23 cellular contexts compared by ENCODE assay signal in genomic region chr12:71878208-71878607, GRCh38.
"Had no signal": no experiment of that assay in that cellular context is flagged by ENCODE, and none has a peak within 500 bp of the region (broad histone marks: within the 10 kb centered on the region; RNA-seq: fewer than 3 reads in every experiment).

No MANE protein-coding gene starts in this region.

- DNase-seq: activated CD4-positive, alpha-beta memory T cell treated with anti-CD3 and anti-CD28 coated beads for 36 hours; activated CD4-positive, alpha-beta T cell treated with anti-CD3 and anti-CD28 coated beads, Interleukin-2, amount 10 ng/mL, durations not matched to agents 7 days and 5 days; activated CD4-positive, CD25-positive, alpha-beta regulatory T cell; activated CD8-positive, alpha-beta memory T cell treated with anti-CD3 and anti-CD28 coated beads for 24 hours; activated gamma-delta T cell; activated naive CD4-positive, alpha-beta T cell treated with anti-CD3 and anti-CD28 coated beads, Interleukin-2, amount 50 U/mL, for 16 hours; activated naive CD8-positive, alpha-beta T cell treated with anti-CD3 and anti-CD28 coated beads, Interleukin-2, amount 10 ng/mL, durations not matched to agents 7 days and 5 days; activated T-cell treated with anti-CD3 and anti-CD28 coated beads, Interleukin-2, amount 50 U/mL, for 4 hours; adrenal gland; anterior cingulate cortex; Karpas-422; NCI-H1105 treated with DMSO at 0.1 percent for 48 hours; NCI-H1436 treated with DMSO at 0.1 percent for 48 hours; NCI-H187; NCI-H2081; NCI-H524; Peyer's patch; SHP77; T-helper 17 cell; T1000 had no signal

- H3K27me3 Mint-ChIP-seq: activated CD4-positive, alpha-beta memory T cell treated with anti-CD3 and anti-CD28 coated beads for 36 hours; activated CD4-positive, alpha-beta T cell treated with anti-CD3 and anti-CD28 coated beads, Interleukin-2, amount 10 ng/mL, durations not matched to agents 7 days and 5 days; activated naive CD8-positive, alpha-beta T cell treated with anti-CD3 and anti-CD28 coated beads, Interleukin-2, amount 10 ng/mL, durations not matched to agents 7 days and 5 days; T-helper 17 cell had no signal

- ATAC-seq: activated T-cell treated with anti-CD3 and anti-CD28 coated beads, Interleukin-2, amount 50 U/mL, for 4 hours; T-helper 17 cell had no signal

- H3K4me3 ChIP-seq: adrenal gland, K562, Peyer's patch, SJSA1 had no signal

- H3K27me3 ChIP-seq: adrenal gland, Peyer's patch, SJSA1 had no signal

- H3K27ac Mint-ChIP-seq: activated CD4-positive, alpha-beta memory T cell treated with anti-CD3 and anti-CD28 coated beads for 36 hours; activated CD4-positive, alpha-beta T cell treated with anti-CD3 and anti-CD28 coated beads, Interleukin-2, amount 10 ng/mL, durations not matched to agents 7 days and 5 days; activated naive CD8-positive, alpha-beta T cell treated with anti-CD3 and anti-CD28 coated beads, Interleukin-2, amount 10 ng/mL, durations not matched to agents 7 days and 5 days had no signal

- H3K4me1 ChIP-seq: Peyer's patch, SJSA1 had no signal

- H3K27ac ChIP-seq: adrenal gland, Peyer's patch, RWPE1, SJSA1 had no signal

- H3K9me3 Mint-ChIP-seq: activated CD4-positive, alpha-beta memory T cell treated with anti-CD3 and anti-CD28 coated beads for 36 hours; activated CD4-positive, alpha-beta T cell treated with anti-CD3 and anti-CD28 coated beads, Interleukin-2, amount 10 ng/mL, durations not matched to agents 7 days and 5 days; activated naive CD8-positive, alpha-beta T cell treated with anti-CD3 and anti-CD28 coated beads, Interleukin-2, amount 10 ng/mL, durations not matched to agents 7 days and 5 days; activated T-cell treated with anti-CD3 and anti-CD28 coated beads, Interleukin-2, amount 50 U/mL, for 4 hours had no signal

- H3K4me3 Mint-ChIP-seq: activated CD4-positive, alpha-beta memory T cell treated with anti-CD3 and anti-CD28 coated beads for 36 hours; activated CD4-positive, alpha-beta T cell treated with anti-CD3 and anti-CD28 coated beads, Interleukin-2, amount 10 ng/mL, durations not matched to agents 7 days and 5 days; activated naive CD8-positive, alpha-beta T cell treated with anti-CD3 and anti-CD28 coated beads, Interleukin-2, amount 10 ng/mL, durations not matched to agents 7 days and 5 days; activated T-cell treated with anti-CD3 and anti-CD28 coated beads, Interleukin-2, amount 50 U/mL, for 4 hours had no signal
